In the genomic region with DNA sequence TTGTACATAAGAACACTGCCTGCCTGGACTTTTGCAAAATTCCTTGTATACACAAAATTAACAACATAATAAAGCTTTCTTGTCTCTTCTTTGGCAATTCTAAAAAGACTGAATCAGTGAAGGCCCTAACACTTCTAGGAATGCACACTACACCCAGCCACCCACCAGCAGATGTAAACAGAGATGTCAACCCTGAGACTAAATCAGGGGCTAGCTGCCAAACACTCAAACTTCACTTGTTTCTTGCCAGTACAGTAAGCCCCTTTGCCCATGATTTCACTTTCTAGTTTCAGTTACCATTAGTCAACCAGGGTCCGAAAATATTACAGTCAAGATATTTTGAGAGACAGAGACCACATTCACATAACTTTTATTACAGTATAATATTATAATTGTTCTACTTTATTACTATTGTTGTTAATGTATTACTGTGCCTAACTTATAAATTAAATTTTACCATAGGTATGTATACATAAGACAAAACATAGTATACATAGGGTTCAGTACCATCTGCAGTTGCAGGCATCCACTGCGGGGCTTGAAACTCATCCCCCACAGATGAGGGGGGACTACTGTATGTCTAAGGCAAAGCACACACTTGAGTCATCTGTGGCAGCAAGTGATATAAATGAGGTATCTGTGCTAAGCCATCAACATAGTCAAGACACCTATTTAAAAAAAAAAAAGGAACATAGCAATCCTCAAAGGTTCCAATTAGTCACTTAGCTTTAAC, we compare ENCODE assay signal across 11 cellular contexts. TPM values are rescaled to one million over a fixed set of nuclear protein-coding genes. Genes with fewer than 3 reads are reported as not detected.
A peak's percentile ranks its signal among the peaks of the same experiment; 100 is the strongest.
DNase-seq lines count a peak whose midpoint lies in the region; ATAC-seq, FAIRE-seq and TF ChIP-seq lines count a peak whose summit lies in the region.
"Had no signal": no experiment of that assay in that cellular context is flagged by ENCODE, and none has a peak within 500 bp of the region (broad histone marks: within the 10 kb centered on the region; RNA-seq: fewer than 3 reads in every experiment).

No MANE protein-coding gene starts in this region.

- no peak overlapping the region for H3K4me3 Mint-ChIP-seq in neural progenitor cell

- WGBS in suprapubic skin, result 76% methylated on average over 2 of the region's 2 CpGs

- no peaks in the 10 kb centered on the region for H3K27me3 Mint-ChIP-seq in neural progenitor cell (ENCODE audit: insufficient read depth, low read depth)

- peak overlapping the region; percentile 24 for H3K4me2 ChIP-seq in neural progenitor cell

- DNase-seq in GM13977 (ENCODE audit: low spot score), result peak; percentile 32
- DNase-seq in epithelial cell of prostate (ENCODE audit: low read depth, low spot score), result no peak
- DNase-seq in neural progenitor cell (ENCODE audit: low spot score), result no peak
- no peak for DNase-seq in cortex of kidney (lab: John Stamatoyannopoulos, UW)
- DNase-seq in suprapubic skin (ENCODE audit: low spot score in 2 of 2), result no peak
- no peak for DNase-seq in frontal cortex (ENCODE audit: low spot score in 2 of 2)
- DNase-seq in COR-L47 (lab: John Stamatoyannopoulos, UW), result no peak
- DNase-seq: glutamatergic neuron, NCI-H748 treated with DMSO at 0.1 percent for 48 hours had no signal

- peak overlapping the region; percentile 25 for H3K27ac Mint-ChIP-seq in neural progenitor cell

- peak overlapping the region; percentile 57 for H3K27ac ChIP-seq in epithelial cell of prostate
- peak overlapping the region; percentile 42 for H3K27ac ChIP-seq in neural progenitor cell
- no peak overlapping the region for H3K27ac ChIP-seq in suprapubic skin

- H3F3A ChIP-seq in neural progenitor cell (ENCODE audit: low read depth), result peaks cover 16% of the 10 kb centered on the region

- H3K4me3 ChIP-seq in neural progenitor cell, result no peak overlapping the region
- H3K4me3 ChIP-seq in suprapubic skin, result no peak overlapping the region

- no peaks in the 10 kb centered on the region for H3K36me3 Mint-ChIP-seq in neural progenitor cell

- peaks cover 69% of the 10 kb centered on the region for H3K79me2 ChIP-seq in neural progenitor cell (ENCODE audit: low read depth)

- TF ChIP-seq CTCF in GM13977 (IDR thresholded peaks at IDR 0.05; ENCODE audit: extremely low read depth, insufficient read depth, missing control alignments), result no peak
- TF ChIP-seq CTCF in neural progenitor cell (IDR thresholded peaks at IDR 0.05), result no peak
- no peak for TF ChIP-seq CTCF in suprapubic skin (IDR thresholded peaks at IDR 0.05)

- H3K36me3 ChIP-seq in neural progenitor cell, result no peaks in the 10 kb centered on the region
- no peaks in the 10 kb centered on the region for H3K36me3 ChIP-seq in suprapubic skin

- in situ Hi-C loops in GM13977 (cut with MboI; ENCODE audit: low pct_unique_long_range_greater_than_20kb, low sequenced_read_pairs, unreplicated experiment), result no loop called here

- H3K9me3 ChIP-seq in neural progenitor cell (ENCODE audit: low read depth) (no peaks in the 10 kb centered on the region), suprapubic skin (no peaks in the 10 kb centered on the region)

- TF ChIP-seq POLR2A in suprapubic skin (IDR thresholded peaks at IDR 0.05), result no peak

- H2AFZ ChIP-seq in neural progenitor cell (replicated peaks), result no peak overlapping the region

- H3K9ac ChIP-seq in neural progenitor cell, result no peak overlapping the region

- FAIRE-seq in frontal cortex (lab: Jason Lieb, UNC), result no peak

- no peak for TF ChIP-seq EP300 in suprapubic skin (IDR thresholded peaks at IDR 0.05)

- H3K9me3 Mint-ChIP-seq in neural progenitor cell, result no peaks in the 10 kb centered on the region

- peak; percentile 72 for ATAC-seq in HG02610 (IDR thresholded peaks at IDR 0.05; ENCODE audit: unreplicated experiment)
- ATAC-seq: HCT116 had no signal

- peaks cover 20% of the 10 kb centered on the region for H3K4me1 ChIP-seq in neural progenitor cell
- peaks cover 36% of the 10 kb centered on the region for H3K4me1 ChIP-seq in suprapubic skin

- H3K27me3 ChIP-seq in neural progenitor cell (no peaks in the 10 kb centered on the region), suprapubic skin (no peaks in the 10 kb centered on the region)

- peaks cover 48% of the 10 kb centered on the region for H4K20me1 ChIP-seq in neural progenitor cell (ENCODE audit: low read depth)

- peaks cover 33% of the 10 kb centered on the region for H3K4me1 Mint-ChIP-seq in neural progenitor cell

RNA-seq across cellular contexts. Expression of a gene that starts 15.3 kb away (rescaled TPM):
- total RNA-seq in neural progenitor cell (ENCODE audit: low replicate concordance), result 22.4 and 30.8 TPM in 2 replicates
- total RNA-seq in suprapubic skin, result 10 to 100 TPM; 34.9 to 67.6 (median 48.1) TPM
- 33.8 TPM for total RNA-seq in frontal cortex

RNA-seq across cellular contexts. Expression of a gene that starts 53.7 kb away (rescaled TPM):
- 22.6 and 23.2 TPM in 2 replicates for total RNA-seq in neural progenitor cell (ENCODE audit: low replicate concordance)
- 10 to 100 TPM; 17.6 to 26.8 (median 19.6) TPM for total RNA-seq in suprapubic skin
- 51.8 TPM for total RNA-seq in frontal cortex
